Comparison of ENCODE assay signal across 31 cellular contexts in the genomic region with DNA sequence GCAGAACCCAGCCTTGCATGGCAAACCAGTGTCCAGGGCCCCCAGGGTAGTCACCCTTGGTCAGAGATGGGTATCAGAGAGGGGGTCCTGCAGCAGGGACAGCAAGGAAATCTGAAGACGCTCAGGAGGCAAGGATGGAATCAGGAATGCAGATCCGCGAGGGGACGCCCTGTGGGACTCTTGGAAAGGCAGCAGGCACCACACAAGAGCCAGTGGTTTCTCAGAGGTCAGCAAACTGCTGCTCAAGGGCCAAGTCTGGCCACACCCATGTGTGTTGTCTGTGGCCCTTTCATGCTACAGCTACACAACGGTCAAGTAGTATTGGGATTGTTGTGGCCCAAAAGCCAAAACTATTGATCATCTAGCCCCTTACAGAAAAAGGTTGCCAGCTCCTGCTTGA.
"Had no signal": no experiment of that assay in that cellular context is flagged by ENCODE, and none has a peak within 500 bp of the region (broad histone marks: within the 10 kb centered on the region; RNA-seq: fewer than 3 reads in every experiment).

No MANE protein-coding gene starts in this region.

- H3K27me3 Mint-ChIP-seq: activated B cell treated with CpG ODN at 0.5 μM for 24 hours; activated CD8-positive, alpha-beta T cell treated with anti-CD3 and anti-CD28 coated beads for 36 hours had no signal

- H3K9me3 Mint-ChIP-seq: activated B cell treated with CpG ODN at 0.5 μM for 24 hours; activated CD8-positive, alpha-beta T cell treated with anti-CD3 and anti-CD28 coated beads for 36 hours; activated T-cell treated with anti-CD3 and anti-CD28 coated beads, Interleukin-2, amount 50 U/mL, for 4 hours; activated T-helper 17 cell treated with anti-CD3 and anti-CD28 coated beads, Interleukin-2, amount 50 U/mL, for 72 hours; effector memory CD8-positive, alpha-beta T cell; T-cell; T-helper 1 cell treated with Interleukin-12 subunit alpha and Interleukin-12 subunit beta and Interleukin-4 antibody, amounts not matched to agents 30 μg/mL and 1 μg/mL, for 36 hours had no signal

- H3K9me3 ChIP-seq: esophagus squamous epithelium, heart left ventricle had no signal

- H3K27ac ChIP-seq: brain microvascular endothelial cell, epithelial cell of prostate, esophagus squamous epithelium, heart left ventricle, WERI-Rb-1 had no signal

- DNase-seq: activated B cell treated with CpG ODN at 0.5 μM for 24 hours; activated CD4-positive, alpha-beta T cell treated with anti-CD3 and anti-CD28 coated beads for 48 hours; activated CD4-positive, alpha-beta T cell treated with anti-CD3 and anti-CD28 coated beads, Interleukin-2, amount 50 U/mL, for 1 hour; activated CD4-positive, alpha-beta T cell treated with anti-CD3 and anti-CD28 coated beads, Interleukin-2, amount 50 U/mL, for 48 hours; activated CD8-positive, alpha-beta T cell treated with anti-CD3 and anti-CD28 coated beads for 36 hours; activated effector memory CD4-positive, alpha-beta T cell treated with Interleukin-2 at 50 U/mL for 16 hours; activated gamma-delta T cell treated with Interleukin-2 at 50 U/mL for 16 hours; activated naive CD4-positive, alpha-beta T cell treated with anti-CD3 and anti-CD28 coated beads, Interleukin-2, amount 50 U/mL, for 16 hours; activated naive CD4-positive, alpha-beta T cell treated with Interleukin-2 at 50 U/mL for 16 hours; activated T-cell treated with anti-CD3 and anti-CD28 coated beads, Interleukin-2, amount 50 U/mL, for 4 hours; amniotic stem cell; anterior cingulate cortex; brain microvascular endothelial cell; caudate nucleus; effector memory CD8-positive, alpha-beta T cell; esophagus squamous epithelium; foreskin fibroblast; glutamatergic neuron; heart left ventricle; T-cell; T-helper 9 cell; WERI-Rb-1 had no signal

- FAIRE-seq: colon, endometrium, endothelial cell of umbilical vein, frontal cortex had no signal

- H3K27me3 ChIP-seq: brain microvascular endothelial cell, esophagus squamous epithelium, heart left ventricle had no signal

- H3K4me1 Mint-ChIP-seq: activated B cell treated with CpG ODN at 0.5 μM for 24 hours; activated T-helper 17 cell treated with anti-CD3 and anti-CD28 coated beads, Interleukin-2, amount 50 U/mL, for 72 hours; T-cell had no signal

- ATAC-seq: activated CD4-positive, CD25-positive, alpha-beta regulatory T cell treated with anti-CD3 and anti-CD28 coated beads, Interleukin-2, amount 50 U/mL, for 24 hours; activated CD8-positive, alpha-beta T cell treated with anti-CD3 and anti-CD28 coated beads for 36 hours; activated T-cell treated with anti-CD3 and anti-CD28 coated beads, Interleukin-2, amount 50 U/mL, for 4 hours; activated T-helper 17 cell treated with anti-CD3 and anti-CD28 coated beads, Interleukin-2, amount 50 U/mL, for 72 hours; effector memory CD8-positive, alpha-beta T cell; heart left ventricle; T-cell had no signal

- H3K4me1 ChIP-seq: esophagus squamous epithelium, heart left ventricle had no signal

- H3K27ac Mint-ChIP-seq: activated B cell treated with CpG ODN at 0.5 μM for 24 hours; activated CD8-positive, alpha-beta T cell treated with anti-CD3 and anti-CD28 coated beads for 36 hours; activated naive CD8-positive, alpha-beta T cell; activated T-helper 17 cell treated with anti-CD3 and anti-CD28 coated beads, Interleukin-2, amount 50 U/mL, for 72 hours; effector memory CD8-positive, alpha-beta T cell; T-cell; T-helper 1 cell treated with Interleukin-12 subunit alpha and Interleukin-12 subunit beta and Interleukin-4 antibody, amounts not matched to agents 30 μg/mL and 1 μg/mL, for 36 hours had no signal

- H3K36me3 Mint-ChIP-seq: activated naive CD8-positive, alpha-beta T cell; T-cell had no signal

- H3K4me3 ChIP-seq: esophagus squamous epithelium, heart left ventricle had no signal

- H3K36me3 ChIP-seq: brain microvascular endothelial cell, esophagus squamous epithelium, heart left ventricle, WERI-Rb-1 had no signal

- H3K4me3 Mint-ChIP-seq: activated B cell treated with CpG ODN at 0.5 μM for 24 hours; activated CD8-positive, alpha-beta T cell treated with anti-CD3 and anti-CD28 coated beads for 36 hours; activated naive CD8-positive, alpha-beta T cell; activated T-cell treated with anti-CD3 and anti-CD28 coated beads, Interleukin-2, amount 50 U/mL, for 4 hours; activated T-helper 17 cell treated with anti-CD3 and anti-CD28 coated beads, Interleukin-2, amount 50 U/mL, for 72 hours; effector memory CD8-positive, alpha-beta T cell; T-cell; T-helper 1 cell treated with Interleukin-12 subunit alpha and Interleukin-12 subunit beta and Interleukin-4 antibody, amounts not matched to agents 30 μg/mL and 1 μg/mL, for 36 hours had no signal
